In genomic region chr16:83705856-83706255, GRCh38 we compare ENCODE assay signal across 29 cellular contexts.
DNase-seq lines count a peak whose midpoint lies in the region; ATAC-seq and TF ChIP-seq lines count a peak whose summit lies in the region.
"Had no signal": no experiment of that assay in that cellular context is flagged by ENCODE, and none has a peak within 500 bp of the region (broad histone marks: within the 10 kb centered on the region; RNA-seq: fewer than 3 reads in every experiment).

No MANE protein-coding gene starts in this region.

- no peak for TF ChIP-seq CTCF in dorsolateral prefrontal cortex (IDR thresholded peaks at IDR 0.05 in 54 of 56, conservative IDR thresholded peaks at IDR 0.05 in 2 of 56; ENCODE audit: low read depth in 1 of 56, partially characterized antibody in 56 of 56)

- no peaks in the 10 kb centered on the region for H3K79me2 ChIP-seq in GM23248 (ENCODE audit: insufficient read depth)

- no peaks in the 10 kb centered on the region for H3K36me3 Mint-ChIP-seq in immature natural killer cell
- H3K36me3 Mint-ChIP-seq: activated CD8-positive, alpha-beta memory T cell treated with anti-CD3 and anti-CD28 coated beads, Interleukin-2, amount 10 ng/mL, durations not matched to agents 7 days and 5 days had no signal

- H3K4me1 ChIP-seq in GM23248 (ENCODE audit: insufficient read depth) (0 out of 2 replicates have a peak, but pooled peaks cover 4% of the 10 kb centered on the region), adipocyte (ENCODE audit: control insufficient read depth, insufficient read depth, low read length) (no peaks in the 10 kb centered on the region)
- H3K4me1 ChIP-seq: right lobe of liver had no signal

- H3K9me3 Mint-ChIP-seq in immature natural killer cell, result peaks cover 0 to 5% (median 0%) of the 10 kb centered on the region in 6 donors
- H3K9me3 Mint-ChIP-seq: central memory CD8-positive, alpha-beta T cell; GM23338; nephron progenitor cell had no signal

- H3K27ac ChIP-seq in GM23248, result no peak overlapping the region
- H3K27ac ChIP-seq in dorsolateral prefrontal cortex, result no peak overlapping the region
- H3K27ac ChIP-seq: right lobe of liver, thoracic aorta, VCaP had no signal

- peak; percentile 21 for DNase-seq in GM23248
- DNase-seq in adipocyte (ENCODE audit: low read depth), result peak; percentile 35
- peak; percentile 34 for DNase-seq in hepatic stellate cell (ENCODE audit: low spot score)
- DNase-seq in immature natural killer cell, result no peak
- no peak for DNase-seq in SK-N-DZ (ENCODE audit: low spot score)
- DNase-seq in dorsolateral prefrontal cortex, result no peak
- DNase-seq: activated CD4-positive, alpha-beta T cell treated with anti-CD3 and anti-CD28 coated beads, Interleukin-2, amount 50 U/mL, for 1 hour; activated CD8-positive, alpha-beta memory T cell treated with anti-CD3 and anti-CD28 coated beads, Interleukin-2, amount 10 ng/mL, durations not matched to agents 7 days and 5 days; activated naive CD4-positive, alpha-beta T cell treated with anti-CD3 and anti-CD28 coated beads, Interleukin-2, amount 50 U/mL, for 16 hours; anterior cingulate cortex; CD4-positive, alpha-beta T cell; DMS 273 treated with DMSO at 0.1 percent for 48 hours; GDM1; Kasumi-1; mucosa of descending colon; NCI-H1048; NCI-H187 treated with DMSO at 0.1 percent for 48 hours; NCI-H526; nephron progenitor cell; right lobe of liver; RPMI8226; stimulated activated naive CD4-positive, alpha-beta T cell treated with Interleukin-2 at 50 U/mL for 16 hours; T-helper 2 cell had no signal

- H3K27me3 ChIP-seq in GM23248 (replicated peaks; ENCODE audit: insufficient read depth) (no peaks in the 10 kb centered on the region), adipocyte (replicated peaks; ENCODE audit: control insufficient read depth, insufficient read depth, low read length) (no peaks in the 10 kb centered on the region), dorsolateral prefrontal cortex (peaks cover 0 to 4% (median 0%) of the 10 kb centered on the region in 45 donors)
- H3K27me3 ChIP-seq: right lobe of liver had no signal

- no peak overlapping the region for H2AFZ ChIP-seq in GM23248
- H2AFZ ChIP-seq: GM23338 had no signal

- H3K4me2 ChIP-seq in GM23248 (ENCODE audit: unreplicated experiment), result no peak overlapping the region
- H3K4me2 ChIP-seq: GM23338 had no signal

- H3F3A ChIP-seq in GM23248 (ENCODE audit: insufficient read depth), result peaks cover 3% of the 10 kb centered on the region; the same call in 1 of the 2 replicates

- intact Hi-C loops in dorsolateral prefrontal cortex (cut with DNase I), result no loop called here

- ATAC-seq in HG02798 (IDR thresholded peaks at IDR 0.05; ENCODE audit: poor library complexity, unreplicated experiment), result no peak
- ATAC-seq: activated CD8-positive, alpha-beta memory T cell treated with anti-CD3 and anti-CD28 coated beads, Interleukin-2, amount 10 ng/mL, durations not matched to agents 7 days and 5 days; GM23338; mucosa of descending colon; right lobe of liver; SK-N-SH treated with all-trans-retinoic acid at 6 μM for 48 hours had no signal

- no peaks in the 10 kb centered on the region for H3K9me2 ChIP-seq in GM23248 (ENCODE audit: insufficient read depth)

- H3K9me3 ChIP-seq in GM23248 (ENCODE audit: low read depth), result no peaks in the 10 kb centered on the region
- no peaks in the 10 kb centered on the region for H3K9me3 ChIP-seq in adipocyte (ENCODE audit: control insufficient read depth, low read length)
- H3K9me3 ChIP-seq: mucosa of descending colon, right lobe of liver, thoracic aorta had no signal

- no peak overlapping the region for H3K27ac Mint-ChIP-seq in immature natural killer cell
- H3K27ac Mint-ChIP-seq: activated CD8-positive, alpha-beta memory T cell treated with anti-CD3 and anti-CD28 coated beads, Interleukin-2, amount 10 ng/mL, durations not matched to agents 7 days and 5 days; CD4-positive, alpha-beta T cell; GM23338; nephron progenitor cell had no signal

- in situ Hi-C loops in GM23248 (cut with MboI), result no loop called here

- H3K36me3 ChIP-seq in GM23248 (ENCODE audit: low read depth) (no peaks in the 10 kb centered on the region), adipocyte (ENCODE audit: control insufficient read depth, insufficient read depth, low read length, severe bottlenecking) (no peaks in the 10 kb centered on the region)
- H3K36me3 ChIP-seq: right lobe of liver, thoracic aorta had no signal

- no peaks in the 10 kb centered on the region for H3K4me1 Mint-ChIP-seq in immature natural killer cell
- H3K4me1 Mint-ChIP-seq: activated CD8-positive, alpha-beta memory T cell treated with anti-CD3 and anti-CD28 coated beads, Interleukin-2, amount 10 ng/mL, durations not matched to agents 7 days and 5 days; central memory CD8-positive, alpha-beta T cell; nephron progenitor cell had no signal

- H3K4me3 Mint-ChIP-seq in immature natural killer cell, result no peak overlapping the region
- H3K4me3 Mint-ChIP-seq: activated CD8-positive, alpha-beta memory T cell treated with anti-CD3 and anti-CD28 coated beads, Interleukin-2, amount 10 ng/mL, durations not matched to agents 7 days and 5 days; CD4-positive, alpha-beta T cell; central memory CD8-positive, alpha-beta T cell; GM23338; nephron progenitor cell had no signal

- peaks cover 0 to 4% (median 4%) of the 10 kb centered on the region in 3 donors for H3K27me3 Mint-ChIP-seq in immature natural killer cell (ENCODE audit: low read depth in 3 of 3)
- H3K27me3 Mint-ChIP-seq: activated CD8-positive, alpha-beta memory T cell treated with anti-CD3 and anti-CD28 coated beads, Interleukin-2, amount 10 ng/mL, durations not matched to agents 7 days and 5 days had no signal

- H4K20me1 ChIP-seq in GM23248 (ENCODE audit: insufficient read depth), result no peaks in the 10 kb centered on the region

- no peak overlapping the region for H3K9ac ChIP-seq in GM23248
- no peak overlapping the region for H3K9ac ChIP-seq in adipocyte (ENCODE audit: low read length)

- 80 to 89% methylated on average over 4 of the region's 4 CpGs for WGBS in GM23248 (ENCODE audit: low coverage in 1 of 2, low lambda C conversion rate in 2 of 2, missing lambda C conversion rate in 2 of 2), 2 experiments

- H3K4me3 ChIP-seq in GM23248 (no peak overlapping the region), adipocyte (ENCODE audit: low read length) (no peak overlapping the region), dorsolateral prefrontal cortex (no peak overlapping the region)
- H3K4me3 ChIP-seq: GM23338, mucosa of descending colon, right lobe of liver, thoracic aorta had no signal

Comparison
In these comparisons a context has a peak if more than half of its experiments do, and no peak if none do; other contexts are left out.
1. DNase-seq: peak in GM23248 (single experiment), adipocyte (single experiment) and hepatic stellate cell (single experiment); none in immature natural killer cell (0 of 3), SK-N-DZ (single experiment) and dorsolateral prefrontal cortex (0 of 10).